In the genomic region with DNA sequence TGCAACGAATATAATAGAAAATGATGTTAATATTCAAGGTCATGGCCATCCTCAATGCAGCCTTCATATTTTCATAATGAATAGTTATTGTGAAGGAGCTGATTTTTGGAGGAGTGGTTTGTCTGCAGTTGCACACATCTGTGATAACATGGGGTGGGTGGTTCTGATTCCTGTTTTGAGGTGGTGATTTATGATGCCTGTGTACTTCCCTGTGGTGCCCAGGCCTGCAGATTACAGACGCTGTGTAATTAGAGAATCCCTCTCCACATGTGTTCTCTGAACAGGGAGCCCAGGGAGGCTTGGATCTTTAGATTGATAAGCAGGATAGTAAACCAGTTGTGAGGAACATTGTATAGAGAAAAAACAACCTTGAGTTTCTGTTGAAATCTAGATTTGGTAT, we compare ENCODE assay signal across 1 cellular context.
A peak's percentile ranks its signal among the peaks of the same experiment; 100 is the strongest.
TF ChIP-seq lines count a peak whose summit lies in the region.

No MANE protein-coding gene starts in this region.

TF ChIP-seq in K562, 482 proteins besides CTCF, POLR2A, EP300 and RAD21 (continued from another document):
- TF ChIP-seq, protein P1, sequence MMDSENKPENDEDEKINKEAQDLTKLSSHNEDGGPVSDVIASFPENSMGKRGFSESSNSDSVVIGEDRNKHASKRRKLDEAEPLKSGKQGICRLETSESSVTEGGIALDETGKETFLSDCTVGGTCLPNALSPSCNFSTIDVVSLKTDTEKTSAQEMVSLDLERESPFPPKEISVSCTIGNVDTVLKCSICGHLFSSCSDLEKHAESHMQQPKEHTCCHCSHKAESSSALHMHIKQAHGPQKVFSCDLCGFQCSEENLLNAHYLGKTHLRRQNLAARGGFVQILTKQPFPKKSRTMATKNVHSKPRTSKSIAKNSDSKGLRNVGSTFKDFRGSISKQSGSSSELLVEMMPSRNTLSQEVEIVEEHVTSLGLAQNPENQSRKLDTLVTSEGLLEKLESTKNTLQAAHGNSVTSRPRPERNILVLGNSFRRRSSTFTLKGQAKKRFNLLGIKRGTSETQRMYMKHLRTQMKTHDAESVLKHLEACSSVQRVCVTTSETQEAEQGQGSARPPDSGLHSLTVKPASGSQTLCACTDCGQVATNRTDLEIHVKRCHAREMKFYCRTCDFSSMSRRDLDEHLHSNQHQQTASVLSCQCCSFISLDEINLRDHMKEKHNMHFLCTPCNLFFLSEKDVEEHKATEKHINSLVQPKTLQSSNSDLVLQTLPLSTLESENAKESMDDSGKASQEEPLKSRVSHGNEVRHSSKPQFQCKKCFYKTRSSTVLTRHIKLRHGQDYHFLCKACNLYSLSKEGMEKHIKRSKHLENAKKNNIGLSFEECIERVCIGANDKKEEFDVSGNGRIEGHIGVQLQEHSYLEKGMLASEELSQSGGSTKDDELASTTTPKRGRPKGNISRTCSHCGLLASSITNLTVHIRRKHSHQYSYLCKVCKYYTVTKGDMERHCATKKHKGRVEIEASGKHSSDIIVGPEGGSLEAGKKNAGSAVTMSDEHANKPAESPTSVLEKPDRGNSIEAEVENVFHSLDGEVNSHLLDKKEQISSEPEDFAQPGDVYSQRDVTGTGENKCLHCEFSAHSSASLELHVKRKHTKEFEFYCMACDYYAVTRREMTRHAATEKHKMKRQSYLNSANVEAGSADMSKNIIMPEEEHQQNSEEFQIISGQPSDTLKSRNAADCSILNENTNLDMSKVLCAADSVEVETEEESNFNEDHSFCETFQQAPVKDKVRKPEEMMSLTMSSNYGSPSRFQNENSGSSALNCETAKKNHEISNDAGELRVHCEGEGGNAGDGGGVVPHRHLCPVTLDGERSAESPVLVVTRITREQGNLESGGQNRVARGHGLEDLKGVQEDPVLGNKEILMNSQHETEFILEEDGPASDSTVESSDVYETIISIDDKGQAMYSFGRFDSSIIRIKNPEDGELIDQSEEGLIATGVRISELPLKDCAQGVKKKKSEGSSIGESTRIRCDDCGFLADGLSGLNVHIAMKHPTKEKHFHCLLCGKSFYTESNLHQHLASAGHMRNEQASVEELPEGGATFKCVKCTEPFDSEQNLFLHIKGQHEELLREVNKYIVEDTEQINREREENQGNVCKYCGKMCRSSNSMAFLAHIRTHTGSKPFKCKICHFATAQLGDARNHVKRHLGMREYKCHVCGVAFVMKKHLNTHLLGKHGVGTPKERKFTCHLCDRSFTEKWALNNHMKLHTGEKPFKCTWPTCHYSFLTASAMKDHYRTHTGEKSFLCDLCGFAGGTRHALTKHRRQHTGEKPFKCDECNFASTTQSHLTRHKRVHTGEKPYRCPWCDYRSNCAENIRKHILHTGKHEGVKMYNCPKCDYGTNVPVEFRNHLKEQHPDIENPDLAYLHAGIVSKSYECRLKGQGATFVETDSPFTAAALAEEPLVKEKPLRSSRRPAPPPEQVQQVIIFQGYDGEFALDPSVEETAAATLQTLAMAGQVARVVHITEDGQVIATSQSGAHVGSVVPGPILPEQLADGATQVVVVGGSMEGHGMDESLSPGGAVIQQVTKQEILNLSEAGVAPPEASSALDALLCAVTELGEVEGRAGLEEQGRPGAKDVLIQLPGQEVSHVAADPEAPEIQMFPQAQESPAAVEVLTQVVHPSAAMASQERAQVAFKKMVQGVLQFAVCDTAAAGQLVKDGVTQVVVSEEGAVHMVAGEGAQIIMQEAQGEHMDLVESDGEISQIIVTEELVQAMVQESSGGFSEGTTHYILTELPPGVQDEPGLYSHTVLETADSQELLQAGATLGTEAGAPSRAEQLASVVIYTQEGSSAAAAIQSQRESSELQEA (IDR thresholded peaks at IDR 0.05; ENCODE audit: low read depth): no peak
- TF ChIP-seq ZNF224 (CRISPR knock-in tag; IDR thresholded peaks at IDR 0.05) (no peak), NCOA1 (IDR thresholded peaks at IDR 0.05; ENCODE audit: low read depth) (no peak), ZNF217 (CRISPR knock-in tag; IDR thresholded peaks at IDR 0.05) (no peak), POLR3G (IDR thresholded peaks at IDR 0.05; ENCODE audit: extremely low read depth, insufficient read length, insufficient replicate concordance) (no peak), ELF1 (tag; IDR thresholded peaks at IDR 0.05) (no peak), RBM25 (IDR thresholded peaks at IDR 0.05; ENCODE audit: low read depth, low read length, severe bottlenecking) (no peak), MEIS2 (IDR thresholded peaks at IDR 0.05; ENCODE audit: partially characterized antibody) (peak; percentile 53), SRSF9 (IDR thresholded peaks at IDR 0.05; ENCODE audit: borderline replicate concordance, low read depth, low read length) (no peak), ZNF282 (CRISPR knock-in tag; IDR thresholded peaks at IDR 0.05) (no peak), PURB (CRISPR knock-in tag; IDR thresholded peaks at IDR 0.05; ENCODE audit: low read depth) (no peak), NCOR1 (IDR thresholded peaks at IDR 0.05) (no peak), DACH1 (IDR thresholded peaks at IDR 0.05; ENCODE audit: partially characterized antibody) (no peak)
- TF ChIP-seq, protein P2, sequence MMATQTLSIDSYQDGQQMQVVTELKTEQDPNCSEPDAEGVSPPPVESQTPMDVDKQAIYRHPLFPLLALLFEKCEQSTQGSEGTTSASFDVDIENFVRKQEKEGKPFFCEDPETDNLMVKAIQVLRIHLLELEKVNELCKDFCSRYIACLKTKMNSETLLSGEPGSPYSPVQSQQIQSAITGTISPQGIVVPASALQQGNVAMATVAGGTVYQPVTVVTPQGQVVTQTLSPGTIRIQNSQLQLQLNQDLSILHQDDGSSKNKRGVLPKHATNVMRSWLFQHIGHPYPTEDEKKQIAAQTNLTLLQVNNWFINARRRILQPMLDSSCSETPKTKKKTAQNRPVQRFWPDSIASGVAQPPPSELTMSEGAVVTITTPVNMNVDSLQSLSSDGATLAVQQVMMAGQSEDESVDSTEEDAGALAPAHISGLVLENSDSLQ (IDR thresholded peaks at IDR 0.05): peak; percentile 32; the same call in 1 of the 2 replicates
- TF ChIP-seq, protein P3, sequence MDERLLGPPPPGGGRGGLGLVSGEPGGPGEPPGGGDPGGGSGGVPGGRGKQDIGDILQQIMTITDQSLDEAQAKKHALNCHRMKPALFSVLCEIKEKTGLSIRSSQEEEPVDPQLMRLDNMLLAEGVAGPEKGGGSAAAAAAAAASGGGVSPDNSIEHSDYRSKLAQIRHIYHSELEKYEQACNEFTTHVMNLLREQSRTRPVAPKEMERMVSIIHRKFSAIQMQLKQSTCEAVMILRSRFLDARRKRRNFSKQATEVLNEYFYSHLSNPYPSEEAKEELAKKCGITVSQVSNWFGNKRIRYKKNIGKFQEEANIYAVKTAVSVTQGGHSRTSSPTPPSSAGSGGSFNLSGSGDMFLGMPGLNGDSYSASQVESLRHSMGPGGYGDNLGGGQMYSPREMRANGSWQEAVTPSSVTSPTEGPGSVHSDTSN (CRISPR knock-in tag; IDR thresholded peaks at IDR 0.05; ENCODE audit: low read depth): no peak
- TF ChIP-seq, protein P3 (tag; conservative IDR thresholded peaks at IDR 0.05; ENCODE audit: low read depth): 0 out of 2 replicates have a peak, but pooled peaks have one; percentile 35
